ENCODE assay signal across 12 cellular contexts in genomic region chr15:73593278-73594074, GRCh38. TPM values are rescaled to one million over a fixed set of nuclear protein-coding genes. Genes with fewer than 3 reads are reported as not detected.
A peak's percentile ranks its signal among the peaks of the same experiment; 100 is the strongest.
DNase-seq lines count a peak whose midpoint lies in the region; ATAC-seq and TF ChIP-seq lines count a peak whose summit lies in the region.
"Had no signal": no experiment of that assay in that cellular context is flagged by ENCODE, and none has a peak within 500 bp of the region (broad histone marks: within the 10 kb centered on the region; RNA-seq: fewer than 3 reads in every experiment).

No MANE protein-coding gene starts in this region.

- H3K9me3 ChIP-seq in stomach smooth muscle (ENCODE audit: control insufficient read depth in 2 of 2, low read length in 2 of 2) = no peaks in the 10 kb centered on the region
- H3K9me3 ChIP-seq: adrenal gland had no signal

- TF ChIP-seq CTCF in fibroblast of pulmonary artery (IDR thresholded peaks at IDR 0.05; ENCODE audit: low read length, missing control alignments) (no peak), foreskin keratinocyte (conservative IDR thresholded peaks at IDR 0.05) (no peak)

- no peak for ATAC-seq in SK-N-SH treated with all-trans-retinoic acid at 6 μM for 48 hours
- no peak for ATAC-seq in foreskin keratinocyte
- no peak for ATAC-seq in HG02885 (IDR thresholded peaks at IDR 0.05; ENCODE audit: poor library complexity, unreplicated experiment)
- ATAC-seq: T-helper 17 cell had no signal

- H3K27me3 ChIP-seq in stomach smooth muscle (ENCODE audit: control insufficient read depth in 1 of 2, insufficient read depth in 2 of 2, low read length in 2 of 2) (no peaks in the 10 kb centered on the region), foreskin keratinocyte (no peaks in the 10 kb centered on the region)
- H3K27me3 ChIP-seq: adrenal gland had no signal

- H3K4me1 ChIP-seq in stomach smooth muscle (ENCODE audit: control insufficient read depth, insufficient read depth, low read length) (peaks cover 52% of the 10 kb centered on the region), foreskin keratinocyte (peaks cover 12% of the 10 kb centered on the region)

- peaks cover 7 to 17% of the 10 kb centered on the region in 2 donors for H3K36me3 ChIP-seq in stomach smooth muscle (ENCODE audit: control insufficient read depth in 2 of 2, insufficient read depth in 2 of 2, low read length in 2 of 2)

- H3K4me3 ChIP-seq in fibroblast of pulmonary artery (replicated peaks; ENCODE audit: low read depth, low read length) (no peak overlapping the region), stomach smooth muscle (ENCODE audit: low read length in 2 of 2) (no peak overlapping the region)
- H3K4me3 ChIP-seq: adrenal gland, skin epidermis had no signal

- DNase-seq in NCI-H82 (lab: John Stamatoyannopoulos, UW) (peak; percentile 67), NCI-H82 treated with DMSO at 0.1 percent for 48 hours (lab: John Stamatoyannopoulos, UW; ENCODE audit: unreplicated experiment) (no peak), fibroblast of pulmonary artery (ENCODE audit: low read depth) (peak; percentile 67), foreskin keratinocyte (no peak), amniotic stem cell (lab: John Stamatoyannopoulos, UW) (no peak)
- DNase-seq: adrenal gland, naive B cell, T-helper 17 cell had no signal

- H3K9ac ChIP-seq in stomach smooth muscle (ENCODE audit: low read length in 2 of 2) = no peak overlapping the region

- peak overlapping the region; percentile 18 for H3K27ac ChIP-seq in stomach smooth muscle (ENCODE audit: low read length)
- no peak overlapping the region for H3K27ac ChIP-seq in foreskin keratinocyte
- H3K27ac ChIP-seq: adrenal gland, skin epidermis had no signal

TF ChIP-seq in SK-N-SH treated with all-trans-retinoic acid at 6 μM for 48 hours, 23 proteins besides CTCF, POLR2A, EP300 and RAD21:
- TF ChIP-seq TSHZ2 (CRISPR knock-in tag; IDR thresholded peaks at IDR 0.05) = no peak
- TF ChIP-seq TCF4 (CRISPR knock-in tag; IDR thresholded peaks at IDR 0.05; ENCODE audit: borderline replicate concordance) = peak; percentile 65; the same call in 1 of the 2 replicates
- no peak for TF ChIP-seq PPARA (CRISPR knock-in tag; IDR thresholded peaks at IDR 0.05; ENCODE audit: borderline replicate concordance)
- no peak for TF ChIP-seq GLIS3 (CRISPR knock-in tag; IDR thresholded peaks at IDR 0.05)

RNA-seq across cellular contexts. Expression of gene NPTN, which starts 39.7 kb away (rescaled TPM):
- 174 and 184 TPM in 2 replicates for total RNA-seq in foreskin keratinocyte
- 65.2 and 89.3 TPM in 2 replicates for polyA plus RNA-seq in foreskin keratinocyte

Comparison
In these comparisons a context has a peak if more than half of its experiments do, and no peak if none do; other contexts are left out.
1. DNase-seq: peak in NCI-H82 (single experiment) and fibroblast of pulmonary artery (single experiment); none in NCI-H82 treated with DMSO at 0.1 percent for 48 hours (single experiment), foreskin keratinocyte (0 of 2) and amniotic stem cell (single experiment).